In the genomic region with DNA sequence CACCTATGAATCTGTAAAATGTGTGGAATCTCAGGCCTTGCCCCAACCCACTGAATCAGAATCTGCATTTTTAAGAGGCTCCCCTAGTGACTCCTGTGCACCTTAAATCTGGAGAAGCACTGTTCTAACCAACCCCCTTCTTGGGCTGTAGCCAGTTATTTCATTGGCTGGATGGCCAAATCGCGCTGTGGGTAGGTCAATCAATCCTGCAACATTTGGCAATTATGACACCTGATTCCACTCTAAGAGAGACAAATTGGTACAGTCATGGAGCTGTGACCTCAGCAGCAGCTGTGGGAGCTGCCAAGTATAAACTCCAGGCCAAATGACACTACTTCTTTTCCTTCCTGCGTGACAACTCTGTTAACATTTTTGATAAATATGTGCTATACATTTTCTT, we compare ENCODE assay signal across 20 cellular contexts.
A peak's percentile ranks its signal among the peaks of the same experiment; 100 is the strongest.
DNase-seq lines count a peak whose midpoint lies in the region; ATAC-seq and TF ChIP-seq lines count a peak whose summit lies in the region.
"Had no signal": no experiment of that assay in that cellular context is flagged by ENCODE, and none has a peak within 500 bp of the region (broad histone marks: within the 10 kb centered on the region; RNA-seq: fewer than 3 reads in every experiment).

No MANE protein-coding gene starts in this region.

- H3K9me3 ChIP-seq in CD8-positive, alpha-beta memory T cell (ENCODE audit: low read length), result no peaks in the 10 kb centered on the region
- H3K9me3 ChIP-seq: lower lobe of right lung, psoas muscle had no signal

- no peaks in the 10 kb centered on the region for H3K36me3 Mint-ChIP-seq in CD8-positive, alpha-beta memory T cell
- H3K36me3 Mint-ChIP-seq: naive B cell had no signal

- peak overlapping the region; percentile 7 for H3K27ac ChIP-seq in CD8-positive, alpha-beta memory T cell (ENCODE audit: low read depth, low read length)
- H3K27ac ChIP-seq: lower lobe of right lung, psoas muscle, spleen had no signal

- no peak overlapping the region for H3K4me3 ChIP-seq in CD8-positive, alpha-beta memory T cell (ENCODE audit: low read length)
- H3K4me3 ChIP-seq: lower lobe of right lung, psoas muscle, spleen had no signal

- ATAC-seq in SK-N-SH treated with all-trans-retinoic acid at 6 μM for 48 hours (peak; percentile 14; the same call in 2 of the 3 replicates), HG03520 (IDR thresholded peaks at IDR 0.05; ENCODE audit: unreplicated experiment) (no peak), GM21360 (IDR thresholded peaks at IDR 0.05; ENCODE audit: unreplicated experiment) (no peak)
- ATAC-seq: esophagus mucosa, lower lobe of right lung, Panc1, psoas muscle had no signal

- H3K4me1 ChIP-seq in CD8-positive, alpha-beta memory T cell (ENCODE audit: insufficient read depth, low read length), result no peaks in the 10 kb centered on the region
- H3K4me1 ChIP-seq: lower lobe of right lung, psoas muscle had no signal

- no peaks in the 10 kb centered on the region for H3K36me3 ChIP-seq in CD8-positive, alpha-beta memory T cell (ENCODE audit: insufficient read depth, low read length)
- H3K36me3 ChIP-seq: lower lobe of right lung, spleen had no signal

- no peak overlapping the region for H3K4me3 Mint-ChIP-seq in CD8-positive, alpha-beta memory T cell
- H3K4me3 Mint-ChIP-seq: central memory CD8-positive, alpha-beta T cell; naive B cell had no signal

- no peak overlapping the region for H3K27ac Mint-ChIP-seq in CD8-positive, alpha-beta memory T cell
- H3K27ac Mint-ChIP-seq: naive B cell had no signal

- no peaks in the 10 kb centered on the region for H3K9me3 Mint-ChIP-seq in CD8-positive, alpha-beta memory T cell
- H3K9me3 Mint-ChIP-seq: central memory CD8-positive, alpha-beta T cell had no signal

- no peaks in the 10 kb centered on the region for H3K27me3 ChIP-seq in CD8-positive, alpha-beta memory T cell (ENCODE audit: insufficient read depth, low read length, poor library complexity, severe bottlenecking)

- CTCF ChIA-PET in CD8-positive, alpha-beta memory T cell (lab: Charles Lee), result interaction anchor here (1.3 kb wide), 1 partner anchor 14 kb away, joined by 3 read pairs; no protein-coding TSS in a partner anchor

- POLR2A ChIA-PET in CD8-positive, alpha-beta memory T cell (lab: Charles Lee), result no interaction called here

- H3K4me1 Mint-ChIP-seq in CD8-positive, alpha-beta memory T cell, result peaks cover 5 to 9% (median 8%) of the 10 kb centered on the region in 3 donors

- no peak for DNase-seq in CD8-positive, alpha-beta memory T cell
- DNase-seq in HS-27A (ENCODE audit: low read depth) (peak; percentile 33), lung microvascular endothelial cell (ENCODE audit: low read depth in 2 of 2) (peak; percentile 38 to 72), NCI-H146 treated with DMSO at 0.1 percent for 48 hours (lab: John Stamatoyannopoulos, UW; ENCODE audit: unreplicated experiment) (no peak)
- no peak for DNase-seq in stimulated activated CD4-positive, alpha-beta T cell treated with anti-CD3 and anti-CD28 coated beads, Interleukin-1b, Interleukin-23, amount 100 ng/mL, for 48 hours
- DNase-seq: activated CD4-positive, alpha-beta T cell treated with anti-CD3 and anti-CD28 coated beads for 4 hours; Calu3; GF-D8; lower lobe of right lung; naive B cell; NCI-H2081 treated with DMSO at 0.1 percent for 48 hours; NCI-H82; psoas muscle; spleen had no signal

- H3K27me3 Mint-ChIP-seq in CD8-positive, alpha-beta memory T cell, result peaks cover 2 to 17% of the 10 kb centered on the region in 2 donors

TF ChIP-seq in SK-N-SH treated with all-trans-retinoic acid at 6 μM for 48 hours, 23 proteins besides CTCF, POLR2A, EP300 and RAD21:
- TF ChIP-seq ISL1 (CRISPR knock-in tag; IDR thresholded peaks at IDR 0.05), result peak; percentile 38
- TF ChIP-seq TOX (CRISPR knock-in tag; IDR thresholded peaks at IDR 0.05; ENCODE audit: borderline replicate concordance), result no peak

Comparison
In these comparisons a context has a peak if more than half of its experiments do, and no peak if none do; other contexts are left out.
1. DNase-seq: peak in HS-27A (single experiment) and lung microvascular endothelial cell (2 of 2); none in CD8-positive, alpha-beta memory T cell (0 of 5), NCI-H146 treated with DMSO at 0.1 percent for 48 hours (single experiment) and stimulated activated CD4-positive, alpha-beta T cell treated with anti-CD3 and anti-CD28 coated beads, Interleukin-1b, Interleukin-23, amount 100 ng/mL, for 48 hours (single experiment).